ENCODE assay signal across 10 cellular contexts in the genomic region with DNA sequence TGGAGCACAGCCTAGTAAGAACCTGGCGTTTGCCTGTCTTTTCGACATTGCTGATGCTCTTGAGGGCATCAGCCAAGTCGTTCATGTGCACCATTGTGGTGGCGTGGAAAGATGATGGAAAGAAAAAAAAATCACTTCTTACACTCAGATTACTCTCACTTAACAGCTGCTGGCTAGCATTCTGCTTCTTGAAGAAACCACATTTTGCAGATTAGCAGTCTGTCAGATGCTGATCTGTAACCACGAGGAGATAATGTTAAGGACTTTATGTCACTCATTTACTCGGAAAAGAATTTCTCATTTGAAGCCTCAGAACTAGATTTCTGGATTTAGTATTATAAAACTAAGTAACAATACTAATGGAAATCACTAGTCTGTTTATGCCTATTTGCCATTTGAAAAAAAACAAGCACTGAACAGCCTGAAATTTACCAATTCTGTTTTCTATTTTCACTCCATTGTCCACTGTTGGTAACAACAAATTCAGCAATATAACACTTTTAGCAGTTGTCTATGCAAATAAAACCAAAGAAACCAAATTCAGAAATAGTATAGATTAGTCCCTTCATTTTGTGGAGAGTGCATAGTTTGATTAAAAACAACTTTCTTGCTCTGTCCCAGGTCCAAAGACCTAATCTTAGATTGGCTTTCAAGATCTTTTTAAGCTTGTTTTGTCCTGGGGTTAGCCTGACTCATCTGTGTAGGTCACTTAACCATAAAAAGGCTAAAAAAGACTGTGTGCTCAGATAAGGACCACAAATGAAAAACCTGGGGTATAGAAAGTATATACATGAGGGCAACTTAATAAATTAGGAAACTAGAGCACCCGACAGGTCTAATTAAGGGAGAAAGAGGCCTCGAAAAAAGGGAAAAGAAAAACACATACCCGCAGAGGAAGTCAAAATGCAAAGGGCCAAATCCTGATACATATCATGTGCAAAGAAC.
DNase-seq lines count a peak whose midpoint lies in the region; ATAC-seq, FAIRE-seq and TF ChIP-seq lines count a peak whose summit lies in the region.
"Had no signal": no experiment of that assay in that cellular context is flagged by ENCODE, and none has a peak within 500 bp of the region (broad histone marks: within the 10 kb centered on the region; RNA-seq: fewer than 3 reads in every experiment).

No MANE protein-coding gene starts in this region.

- peak overlapping the region in 3 of 10 donors; percentile 24 to 63 (median 58) for H3K27ac Mint-ChIP-seq in naive thymus-derived CD8-positive, alpha-beta T cell

- H3K36me3 Mint-ChIP-seq in naive thymus-derived CD8-positive, alpha-beta T cell = peaks cover 0 to 29% (median 1%) of the 10 kb centered on the region in 3 donors

- no peak for TF ChIP-seq POLR2A in erythroblast (IDR thresholded peaks at IDR 0.05; ENCODE audit: low read length)

- ATAC-seq in GM21360 (IDR thresholded peaks at IDR 0.05; ENCODE audit: unreplicated experiment) (peak; percentile 79), HG03439 (IDR thresholded peaks at IDR 0.05; ENCODE audit: unreplicated experiment) (peak; percentile 89)
- ATAC-seq in naive thymus-derived CD8-positive, alpha-beta T cell = no peak

- peak; percentile 71 for FAIRE-seq in G401.6 (lab: Jason Lieb, UNC)

- POLR2A ChIA-PET in naive thymus-derived CD8-positive, alpha-beta T cell (lab: Charles Lee) = no interaction called here

- H3K4me1 Mint-ChIP-seq in naive thymus-derived CD8-positive, alpha-beta T cell = peaks cover 3 to 27% (median 20%) of the 10 kb centered on the region in 4 donors

- no peaks in the 10 kb centered on the region for H3K9me3 Mint-ChIP-seq in naive thymus-derived CD8-positive, alpha-beta T cell
- H3K9me3 Mint-ChIP-seq: CD4-positive, alpha-beta memory T cell had no signal

- no peaks in the 10 kb centered on the region for H3K27me3 Mint-ChIP-seq in naive thymus-derived CD8-positive, alpha-beta T cell
- H3K27me3 Mint-ChIP-seq: CD4-positive, alpha-beta memory T cell had no signal

- DNase-seq in erythroblast (lab: John Stamatoyannopoulos, UW) (peak; percentile 20 to 43), iPS-NIHi7 (ENCODE audit: extremely low spot score) (no peak), NCI-H1417 (lab: John Stamatoyannopoulos, UW) (no peak)
- DNase-seq in naive thymus-derived CD8-positive, alpha-beta T cell = no peak
- no peak for DNase-seq in stimulated activated naive CD4-positive, alpha-beta T cell (lab: John Stamatoyannopoulos, UW)
- DNase-seq: CD4-positive, alpha-beta memory T cell; NCI-H446 had no signal

- no peak overlapping the region for H3K4me3 Mint-ChIP-seq in naive thymus-derived CD8-positive, alpha-beta T cell
- H3K4me3 Mint-ChIP-seq: CD4-positive, alpha-beta memory T cell had no signal

Comparison
In these comparisons a context has a peak if more than half of its experiments do, and no peak if none do; other contexts are left out.
1. ATAC-seq: peak in GM21360 (single experiment) and HG03439 (single experiment); none in naive thymus-derived CD8-positive, alpha-beta T cell (0 of 2).
2. DNase-seq: peak in erythroblast (2 of 2); none in naive thymus-derived CD8-positive, alpha-beta T cell (0 of 10), stimulated activated naive CD4-positive, alpha-beta T cell (0 of 6), iPS-NIHi7 (single experiment) and NCI-H1417 (0 of 3).